Comparison of ENCODE assay signal across 17 cellular contexts in the genomic region with DNA sequence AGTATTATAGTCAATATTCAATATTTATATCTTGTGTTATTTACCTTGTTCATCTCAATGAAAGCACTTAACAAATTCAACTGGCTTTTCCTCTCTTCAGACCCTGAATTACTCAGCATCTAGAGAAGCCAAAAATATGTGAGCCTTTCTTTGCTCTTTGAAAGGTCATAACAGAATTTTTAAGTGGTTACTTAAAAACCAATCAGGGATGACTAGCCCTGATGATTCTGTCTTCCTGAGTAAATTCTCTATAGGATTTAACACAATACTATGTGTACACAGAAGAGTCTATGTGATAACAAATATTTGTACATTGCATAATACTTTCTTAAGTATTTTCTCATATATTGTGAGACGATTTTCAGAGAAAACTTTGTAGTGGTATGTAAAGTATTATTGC.
"Had no signal": no experiment of that assay in that cellular context is flagged by ENCODE, and none has a peak within 500 bp of the region (broad histone marks: within the 10 kb centered on the region; RNA-seq: fewer than 3 reads in every experiment).

No MANE protein-coding gene starts in this region.

- ATAC-seq: activated CD4-positive, alpha-beta T cell treated with anti-CD3 and anti-CD28 coated beads for 36 hours; activated CD8-positive, alpha-beta T cell treated with anti-CD3 and anti-CD28 coated beads for 36 hours; activated T-helper 17 cell treated with anti-CD3 and anti-CD28 coated beads, Interleukin-2, amount 50 U/mL, for 72 hours; gastroesophageal sphincter; left lung; stimulated activated effector memory CD8-positive, alpha-beta T cell treated with anti-CD3 and anti-CD28 coated beads, Interleukin-12 subunit alpha, Interleukin-12 subunit beta, amount 100 ng/mL, for 72 hours; T-cell had no signal

- DNase-seq: activated CD4-positive, alpha-beta T cell treated with anti-CD3 and anti-CD28 coated beads for 36 hours; activated CD8-positive, alpha-beta memory T cell treated with anti-CD3 and anti-CD28 coated beads, Interleukin-2, amount 50 U/mL, for 48 hours; activated CD8-positive, alpha-beta T cell treated with anti-CD3 and anti-CD28 coated beads for 36 hours; activated naive CD4-positive, alpha-beta T cell treated with anti-CD3 and anti-CD28 coated beads for 36 hours; brain microvascular endothelial cell; dorsolateral prefrontal cortex; left lung; retina; T-cell; T1000; tibial artery; uterus had no signal

- H3K4me3 ChIP-seq: dorsolateral prefrontal cortex, esophagus muscularis mucosa, gastroesophageal sphincter, left lung, skin epidermis, tibial artery, uterus had no signal
